In genomic region chr17:78785663-78786057, GRCh38 we compare ENCODE assay signal across 18 cellular contexts. TPM values are rescaled to one million over a fixed set of nuclear protein-coding genes. Genes with fewer than 3 reads are reported as not detected.
DNase-seq lines count a peak whose midpoint lies in the region; ATAC-seq, FAIRE-seq and TF ChIP-seq lines count a peak whose summit lies in the region.
"Had no signal": no experiment of that assay in that cellular context is flagged by ENCODE, and none has a peak within 500 bp of the region (broad histone marks: within the 10 kb centered on the region; RNA-seq: fewer than 3 reads in every experiment).

No MANE protein-coding gene starts in this region.

- intact Hi-C loops in thyroid gland (cut with DNase I) = no loop called here

- H3K27me3 ChIP-seq in thyroid gland = no peaks in the 10 kb centered on the region
- H3K27me3 ChIP-seq: left lung, ovary, tibial artery had no signal

- 96% methylated on average over 1 of the region's 1 CpG for WGBS in thyroid gland, 2 donors

- H3K4me1 Mint-ChIP-seq in activated naive CD8-positive, alpha-beta T cell treated with anti-CD3 and anti-CD28 coated beads, Interleukin-2, amount 50 U/mL, for 24 hours = peaks cover 47% of the 10 kb centered on the region
- peaks cover 49% of the 10 kb centered on the region for H3K4me1 Mint-ChIP-seq in activated naive CD8-positive, alpha-beta T cell treated with anti-CD3 and anti-CD28 coated beads for 36 hours
- peaks cover 40 to 43% of the 10 kb centered on the region in 2 donors for H3K4me1 Mint-ChIP-seq in effector memory CD8-positive, alpha-beta T cell (ENCODE audit: low read depth in 2 of 2)
- peaks cover 4% of the 10 kb centered on the region for H3K4me1 Mint-ChIP-seq in glutamatergic neuron (ENCODE audit: low read depth, unreplicated experiment)

- H3K4me1 ChIP-seq in thyroid gland = peaks cover 28 to 40% of the 10 kb centered on the region in 2 donors

- no peak for DNase-seq in activated naive CD8-positive, alpha-beta T cell treated with anti-CD3 and anti-CD28 coated beads, Interleukin-2, amount 50 U/mL, for 24 hours
- DNase-seq in activated naive CD8-positive, alpha-beta T cell treated with anti-CD3 and anti-CD28 coated beads for 36 hours = no peak
- DNase-seq in NCI-H2029 (lab: John Stamatoyannopoulos, UW) (peak; percentile 41), thyroid gland (peak in 1 of 2 donors; percentile 49), glutamatergic neuron (no peak), GM12891 (ENCODE audit: insufficient read length, low spot score) (no peak)
- DNase-seq in effector memory CD8-positive, alpha-beta T cell = no peak
- no peak for DNase-seq in stimulated activated CD8-positive, alpha-beta memory T cell treated with anti-CD3 and anti-CD28 coated beads, Interleukin-4, amount 100 ng/mL, for 48 hours
- DNase-seq: left lung; mucosa of descending colon; NK-92 treated with Interleukin-12 subunit alpha and Interleukin-12 subunit beta, amount 100 ng/mL, for 24 hours; RPMI8226; stimulated activated CD4-positive, alpha-beta T cell treated with anti-CD3 and anti-CD28 coated beads, Interleukin-4, amount 100 ng/mL, for 4 hours had no signal

- no peaks in the 10 kb centered on the region for H3K9me3 ChIP-seq in thyroid gland
- H3K9me3 ChIP-seq: left lung, mucosa of descending colon, ovary, tibial artery had no signal

- no peak for TF ChIP-seq POLR2A in thyroid gland (IDR thresholded peaks at IDR 0.05)
- no peak for TF ChIP-seq POLR2A in GM12891 (IDR thresholded peaks at IDR 0.05; ENCODE audit: low read depth, low read length)

- peak overlapping the region; percentile 42 for H3K27ac Mint-ChIP-seq in activated naive CD8-positive, alpha-beta T cell treated with anti-CD3 and anti-CD28 coated beads, Interleukin-2, amount 50 U/mL, for 24 hours
- no peak overlapping the region for H3K27ac Mint-ChIP-seq in activated naive CD8-positive, alpha-beta T cell treated with anti-CD3 and anti-CD28 coated beads for 36 hours
- H3K27ac Mint-ChIP-seq in effector memory CD8-positive, alpha-beta T cell = peak overlapping the region; percentile 87 to 93
- H3K27ac Mint-ChIP-seq in glutamatergic neuron (ENCODE audit: unreplicated experiment) = no peak overlapping the region

- no peaks in the 10 kb centered on the region for H3K9me3 Mint-ChIP-seq in activated naive CD8-positive, alpha-beta T cell treated with anti-CD3 and anti-CD28 coated beads, Interleukin-2, amount 50 U/mL, for 24 hours
- no peaks in the 10 kb centered on the region for H3K9me3 Mint-ChIP-seq in activated naive CD8-positive, alpha-beta T cell treated with anti-CD3 and anti-CD28 coated beads for 36 hours
- no peaks in the 10 kb centered on the region for H3K9me3 Mint-ChIP-seq in effector memory CD8-positive, alpha-beta T cell
- peaks cover 5% of the 10 kb centered on the region for H3K9me3 Mint-ChIP-seq in glutamatergic neuron (ENCODE audit: unreplicated experiment)

- TF ChIP-seq CTCF in thyroid gland (IDR thresholded peaks at IDR 0.05) (no peak), glutamatergic neuron (IDR thresholded peaks at IDR 0.05; ENCODE audit: partially characterized antibody, unreplicated experiment) (no peak)

- no peak for FAIRE-seq in GM12891 (lab: Jason Lieb, UNC)
- FAIRE-seq: endometrium, GM18507 had no signal

- H3K27me3 Mint-ChIP-seq in activated naive CD8-positive, alpha-beta T cell treated with anti-CD3 and anti-CD28 coated beads, Interleukin-2, amount 50 U/mL, for 24 hours = no peaks in the 10 kb centered on the region
- H3K27me3 Mint-ChIP-seq in activated naive CD8-positive, alpha-beta T cell treated with anti-CD3 and anti-CD28 coated beads for 36 hours = no peaks in the 10 kb centered on the region
- H3K27me3 Mint-ChIP-seq in effector memory CD8-positive, alpha-beta T cell = no peaks in the 10 kb centered on the region
- peaks cover 4% of the 10 kb centered on the region for H3K27me3 Mint-ChIP-seq in glutamatergic neuron (ENCODE audit: unreplicated experiment)

- H3K36me3 Mint-ChIP-seq in activated naive CD8-positive, alpha-beta T cell treated with anti-CD3 and anti-CD28 coated beads, Interleukin-2, amount 50 U/mL, for 24 hours (ENCODE audit: low read depth) = peaks cover 9% of the 10 kb centered on the region
- H3K36me3 Mint-ChIP-seq in activated naive CD8-positive, alpha-beta T cell treated with anti-CD3 and anti-CD28 coated beads for 36 hours = peaks cover 18% of the 10 kb centered on the region
- H3K36me3 Mint-ChIP-seq in effector memory CD8-positive, alpha-beta T cell (ENCODE audit: insufficient read depth) = peaks cover 81% of the 10 kb centered on the region
- H3K36me3 Mint-ChIP-seq in glutamatergic neuron (ENCODE audit: unreplicated experiment) = no peaks in the 10 kb centered on the region

- no peak overlapping the region for H3K4me3 Mint-ChIP-seq in activated naive CD8-positive, alpha-beta T cell treated with anti-CD3 and anti-CD28 coated beads, Interleukin-2, amount 50 U/mL, for 24 hours
- H3K4me3 Mint-ChIP-seq in activated naive CD8-positive, alpha-beta T cell treated with anti-CD3 and anti-CD28 coated beads for 36 hours = no peak overlapping the region
- H3K4me3 Mint-ChIP-seq in effector memory CD8-positive, alpha-beta T cell = peak overlapping the region; percentile 70 to 87
- no peak overlapping the region for H3K4me3 Mint-ChIP-seq in glutamatergic neuron (ENCODE audit: unreplicated experiment)

- H3K4me3 ChIP-seq in thyroid gland (replicated peaks in 1 of 3) = no peak overlapping the region
- H3K4me3 ChIP-seq: left lung, mucosa of descending colon, ovary, tibial artery had no signal

- ATAC-seq in activated naive CD8-positive, alpha-beta T cell treated with anti-CD3 and anti-CD28 coated beads, Interleukin-2, amount 50 U/mL, for 24 hours = no peak
- ATAC-seq in effector memory CD8-positive, alpha-beta T cell (replicated peaks) = no peak
- ATAC-seq: activated CD4-positive, CD25-positive, alpha-beta regulatory T cell treated with anti-CD3 and anti-CD28 coated beads, Interleukin-2, amount 50 U/mL, for 24 hours; left lung; mucosa of descending colon had no signal

- H3K27ac ChIP-seq in thyroid gland = peak overlapping the region; percentile 0 to 64 (median 55)
- H3K27ac ChIP-seq: ovary, tibial artery had no signal

- no peaks in the 10 kb centered on the region for H3K36me3 ChIP-seq in thyroid gland
- H3K36me3 ChIP-seq: left lung, ovary had no signal

TF ChIP-seq in GM12891, 5 proteins besides CTCF, POLR2A, EP300 and RAD21:
- TF ChIP-seq PAX5 (IDR thresholded peaks at IDR 0.05; ENCODE audit: insufficient read depth, low read length, severe bottlenecking) (no peak), POLR2AphosphoS5 (IDR thresholded peaks at IDR 0.05; ENCODE audit: low read depth, low read length) (no peak), SPI1 (IDR thresholded peaks at IDR 0.05; ENCODE audit: low read depth, low read length) (no peak), POU2F2 (IDR thresholded peaks at IDR 0.05; ENCODE audit: low read depth, low read length) (no peak), TAF1 (IDR thresholded peaks at IDR 0.05; ENCODE audit: low read depth, low read length) (no peak)

RNA-seq across cellular contexts. Expression of gene CYTH1, which starts 3.6 kb away (rescaled TPM):
- total RNA-seq in activated naive CD8-positive, alpha-beta T cell treated with anti-CD3 and anti-CD28 coated beads for 36 hours = 10 to 100 TPM; 88.9 to 89.6 TPM
- total RNA-seq in thyroid gland (10 to 100 TPM; 69.0 to 94.5 (median 75.7) TPM), glutamatergic neuron (ENCODE audit: unreplicated experiment) (57.2 TPM)
- 171 TPM for polyA plus RNA-seq in GM12891 (2012; ENCODE audit: low read depth, missing spikeins)

RNA-seq across cellular contexts. Expression of gene USP36, which starts 55.0 kb away (rescaled TPM):
- 100 to 1,000 TPM; 126 to 128 TPM for total RNA-seq in activated naive CD8-positive, alpha-beta T cell treated with anti-CD3 and anti-CD28 coated beads for 36 hours
- total RNA-seq in thyroid gland (10 to 100 TPM; 33.9 to 61.5 (median 46.6) TPM), glutamatergic neuron (ENCODE audit: unreplicated experiment) (45.3 TPM)
- 27.4 TPM for polyA plus RNA-seq in GM12891 (2012; ENCODE audit: low read depth, missing spikeins)

Comparison
In these comparisons a context has a peak if more than half of its experiments do, and no peak if none do; other contexts are left out.
1. H3K27ac Mint-ChIP-seq: peak in activated naive CD8-positive, alpha-beta T cell treated with anti-CD3 and anti-CD28 coated beads, Interleukin-2, amount 50 U/mL, for 24 hours (single experiment) and effector memory CD8-positive, alpha-beta T cell (2 of 2); none in activated naive CD8-positive, alpha-beta T cell treated with anti-CD3 and anti-CD28 coated beads for 36 hours (single experiment) and glutamatergic neuron (single experiment).
2. H3K4me3 Mint-ChIP-seq: peak in effector memory CD8-positive, alpha-beta T cell (2 of 2); none in activated naive CD8-positive, alpha-beta T cell treated with anti-CD3 and anti-CD28 coated beads, Interleukin-2, amount 50 U/mL, for 24 hours (single experiment), activated naive CD8-positive, alpha-beta T cell treated with anti-CD3 and anti-CD28 coated beads for 36 hours (single experiment) and glutamatergic neuron (single experiment).